ENCODE assay signal across 13 cellular contexts in the genomic region with DNA sequence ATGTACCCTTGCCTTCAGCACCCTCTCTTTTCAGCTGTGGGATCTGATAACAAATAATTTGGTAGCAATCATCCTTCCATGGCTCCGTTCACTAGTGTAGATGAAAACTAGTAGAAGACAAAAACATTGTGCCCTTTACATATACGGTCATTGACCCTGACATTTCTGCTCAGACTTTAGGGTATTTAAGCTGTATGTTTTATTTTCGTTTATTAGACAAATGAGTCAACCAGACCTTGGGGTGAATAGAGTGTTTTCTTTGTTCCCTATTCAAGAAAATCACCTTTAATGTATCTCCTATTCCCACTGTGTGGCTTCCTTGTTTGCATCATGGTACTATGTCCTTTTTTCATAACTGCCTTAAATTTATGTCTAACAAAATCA.
DNase-seq lines count a peak whose midpoint lies in the region; ATAC-seq and TF ChIP-seq lines count a peak whose summit lies in the region.
"Had no signal": no experiment of that assay in that cellular context is flagged by ENCODE, and none has a peak within 500 bp of the region (broad histone marks: within the 10 kb centered on the region; RNA-seq: fewer than 3 reads in every experiment).

No MANE protein-coding gene starts in this region.

- no peak overlapping the region for H3K27ac Mint-ChIP-seq in activated CD8-positive, alpha-beta T cell treated with anti-CD3 and anti-CD28 coated beads for 36 hours
- H3K27ac Mint-ChIP-seq: activated naive CD8-positive, alpha-beta T cell treated with anti-CD3 and anti-CD28 coated beads, Interleukin-2, amount 10 ng/mL, durations not matched to agents 7 days and 5 days had no signal

- no peak for TF ChIP-seq CTCF in activated CD8-positive, alpha-beta T cell treated with anti-CD3 and anti-CD28 coated beads for 36 hours (IDR thresholded peaks at IDR 0.05)

- CTCF ChIA-PET in activated CD8-positive, alpha-beta T cell treated with anti-CD3 and anti-CD28 coated beads for 36 hours (lab: Charles Lee), result interaction anchor here (0.7 to 17.5 kb wide), 3 partner anchors 27 to 349 kb away, joined by 4 to 350 read pairs (median 4); no protein-coding TSS in a partner anchor

- no peaks in the 10 kb centered on the region for H3K9me3 Mint-ChIP-seq in activated CD8-positive, alpha-beta T cell treated with anti-CD3 and anti-CD28 coated beads for 36 hours
- H3K9me3 Mint-ChIP-seq: activated naive CD8-positive, alpha-beta T cell treated with anti-CD3 and anti-CD28 coated beads, Interleukin-2, amount 10 ng/mL, durations not matched to agents 7 days and 5 days had no signal

- no peaks in the 10 kb centered on the region for H3K27me3 Mint-ChIP-seq in activated CD8-positive, alpha-beta T cell treated with anti-CD3 and anti-CD28 coated beads for 36 hours
- H3K27me3 Mint-ChIP-seq: activated naive CD8-positive, alpha-beta T cell treated with anti-CD3 and anti-CD28 coated beads, Interleukin-2, amount 10 ng/mL, durations not matched to agents 7 days and 5 days had no signal

- intact Hi-C loops in activated CD8-positive, alpha-beta T cell treated with anti-CD3 and anti-CD28 coated beads for 36 hours (cut with micrococcal nuclease), result no loop called here

- no peaks in the 10 kb centered on the region for H3K4me1 Mint-ChIP-seq in activated CD8-positive, alpha-beta T cell treated with anti-CD3 and anti-CD28 coated beads for 36 hours (ENCODE audit: low read depth)

- ATAC-seq in GM18508 (IDR thresholded peaks at IDR 0.05; ENCODE audit: insufficient read depth, unreplicated experiment) (peak; percentile 20), GM21367 (IDR thresholded peaks at IDR 0.05; ENCODE audit: unreplicated experiment) (peak; percentile 22), HG02973 (IDR thresholded peaks at IDR 0.05; ENCODE audit: unreplicated experiment) (peak; percentile 26), HG03571 (IDR thresholded peaks at IDR 0.05; ENCODE audit: unreplicated experiment) (peak; percentile 28), HG02852 (IDR thresholded peaks at IDR 0.05; ENCODE audit: unreplicated experiment) (no peak)
- ATAC-seq in activated CD8-positive, alpha-beta T cell treated with anti-CD3 and anti-CD28 coated beads for 36 hours, result no peak
- ATAC-seq: heart left ventricle had no signal

- DNase-seq in activated CD8-positive, alpha-beta T cell treated with anti-CD3 and anti-CD28 coated beads for 36 hours, result no peak
- no peak for DNase-seq in ureter (ENCODE audit: low spot score)
- no peak for DNase-seq in NCI-H82 treated with DMSO at 0.1 percent for 48 hours (lab: John Stamatoyannopoulos, UW; ENCODE audit: unreplicated experiment)
- DNase-seq: activated naive CD8-positive, alpha-beta T cell treated with anti-CD3 and anti-CD28 coated beads, Interleukin-2, amount 10 ng/mL, durations not matched to agents 7 days and 5 days; Calu3; heart left ventricle; NCI-H187; transverse colon had no signal

- POLR2A ChIA-PET in activated CD8-positive, alpha-beta T cell treated with anti-CD3 and anti-CD28 coated beads for 36 hours (lab: Charles Lee), result interaction anchor here (0.9 to 1.0 kb wide), 2 partner anchors 344 to 347 kb away, joined by 3 to 5 read pairs; no protein-coding TSS in a partner anchor

- H3K4me3 Mint-ChIP-seq in activated CD8-positive, alpha-beta T cell treated with anti-CD3 and anti-CD28 coated beads for 36 hours, result no peak overlapping the region
- H3K4me3 Mint-ChIP-seq: activated naive CD8-positive, alpha-beta T cell treated with anti-CD3 and anti-CD28 coated beads, Interleukin-2, amount 10 ng/mL, durations not matched to agents 7 days and 5 days had no signal

- no peaks in the 10 kb centered on the region for H3K36me3 Mint-ChIP-seq in activated CD8-positive, alpha-beta T cell treated with anti-CD3 and anti-CD28 coated beads for 36 hours (ENCODE audit: low read depth)

Comparison
In these comparisons a context has a peak if more than half of its experiments do, and no peak if none do; other contexts are left out.
1. ATAC-seq: peak in GM18508 (single experiment), GM21367 (single experiment), HG02973 (single experiment) and HG03571 (single experiment); none in activated CD8-positive, alpha-beta T cell treated with anti-CD3 and anti-CD28 coated beads for 36 hours (single experiment) and HG02852 (single experiment).